In the genomic region with DNA sequence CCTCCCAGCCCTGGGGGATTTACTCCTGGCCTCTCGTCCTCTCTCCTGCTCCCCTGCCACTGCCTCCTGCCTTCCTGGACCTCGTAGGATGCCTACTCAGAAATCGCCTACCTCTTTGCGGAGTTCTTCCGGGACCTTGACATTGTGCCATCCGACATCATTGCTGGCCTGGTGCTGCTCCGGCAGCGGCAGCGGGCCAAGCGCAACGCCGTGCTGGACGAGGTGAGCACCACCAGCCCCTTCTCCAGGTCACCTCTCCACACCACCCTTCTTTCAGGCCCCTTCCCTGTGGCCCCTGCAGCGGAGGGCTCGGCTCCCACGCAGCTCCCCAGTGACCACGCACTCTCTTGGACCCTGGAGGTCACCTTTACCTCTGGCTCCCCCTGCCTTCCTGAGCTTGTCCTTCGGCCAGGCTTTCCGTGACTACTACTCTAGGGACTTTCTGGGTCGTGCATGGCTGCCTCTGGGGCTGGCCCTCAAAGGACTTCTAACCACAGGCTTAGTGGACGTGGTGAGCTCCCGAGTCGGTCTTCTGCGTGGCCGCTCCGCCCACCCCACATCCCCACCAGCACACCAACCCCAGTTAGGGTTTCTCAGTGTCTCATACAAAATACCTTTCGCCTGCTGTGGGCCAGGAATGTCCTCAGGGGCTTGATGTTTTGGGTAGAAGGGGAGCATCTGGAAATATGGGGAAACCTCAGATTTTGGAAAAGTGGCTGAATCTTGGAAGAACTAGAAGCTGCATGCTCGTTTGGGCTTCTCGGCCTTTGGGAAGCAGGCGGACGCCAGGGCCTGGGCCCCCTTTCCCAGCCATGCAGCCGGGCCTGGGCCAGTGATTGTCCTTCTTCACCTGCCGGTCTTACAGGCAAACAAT, we compare ENCODE assay signal across 1 cellular context.
TF ChIP-seq lines count a peak whose summit lies in the region.

No MANE protein-coding gene starts in this region.

TF ChIP-seq in K562, 482 proteins besides CTCF, POLR2A, EP300 and RAD21:
- TF ChIP-seq SMAD3 (CRISPR knock-in tag; conservative IDR thresholded peaks at IDR 0.05): no peak
- TF ChIP-seq U2AF1 (optimal IDR thresholded peaks at IDR 0.05; ENCODE audit: low read depth, low read length): no peak
- TF ChIP-seq MYNN (IDR thresholded peaks at IDR 0.05): no peak
- TF ChIP-seq MYNN (CRISPR knock-in tag; IDR thresholded peaks at IDR 0.05): no peak
- TF ChIP-seq, protein P1, sequence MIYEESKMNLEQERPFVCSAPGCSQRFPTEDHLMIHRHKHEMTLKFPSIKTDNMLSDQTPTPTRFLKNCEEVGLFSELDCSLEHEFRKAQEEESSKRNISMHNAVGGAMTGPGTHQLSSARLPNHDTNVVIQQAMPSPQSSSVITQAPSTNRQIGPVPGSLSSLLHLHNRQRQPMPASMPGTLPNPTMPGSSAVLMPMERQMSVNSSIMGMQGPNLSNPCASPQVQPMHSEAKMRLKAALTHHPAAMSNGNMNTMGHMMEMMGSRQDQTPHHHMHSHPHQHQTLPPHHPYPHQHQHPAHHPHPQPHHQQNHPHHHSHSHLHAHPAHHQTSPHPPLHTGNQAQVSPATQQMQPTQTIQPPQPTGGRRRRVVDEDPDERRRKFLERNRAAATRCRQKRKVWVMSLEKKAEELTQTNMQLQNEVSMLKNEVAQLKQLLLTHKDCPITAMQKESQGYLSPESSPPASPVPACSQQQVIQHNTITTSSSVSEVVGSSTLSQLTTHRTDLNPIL (CRISPR knock-in tag; IDR thresholded peaks at IDR 0.05): no peak
- TF ChIP-seq KAT8 (IDR thresholded peaks at IDR 0.05; ENCODE audit: low read depth): no peak
- TF ChIP-seq HIVEP1 (CRISPR knock-in tag; IDR thresholded peaks at IDR 0.05): no peak
- TF ChIP-seq MEF2A (IDR thresholded peaks at IDR 0.05; ENCODE audit: control insufficient read depth, low read depth, low read length): no peak
- no peak for TF ChIP-seq GABPB2 (CRISPR knock-in tag; conservative IDR thresholded peaks at IDR 0.05)
- TF ChIP-seq IFI16 (CRISPR knock-in tag; IDR thresholded peaks at IDR 0.05): no peak
- no peak for TF ChIP-seq DNMT1 (IDR thresholded peaks at IDR 0.05)
- no peak for TF ChIP-seq ZNF3 (CRISPR knock-in tag; IDR thresholded peaks at IDR 0.05)
TF ChIP-seq in K562: peak in this region for 0.
